ENCODE assay signal across 1 cellular context in the genomic region with DNA sequence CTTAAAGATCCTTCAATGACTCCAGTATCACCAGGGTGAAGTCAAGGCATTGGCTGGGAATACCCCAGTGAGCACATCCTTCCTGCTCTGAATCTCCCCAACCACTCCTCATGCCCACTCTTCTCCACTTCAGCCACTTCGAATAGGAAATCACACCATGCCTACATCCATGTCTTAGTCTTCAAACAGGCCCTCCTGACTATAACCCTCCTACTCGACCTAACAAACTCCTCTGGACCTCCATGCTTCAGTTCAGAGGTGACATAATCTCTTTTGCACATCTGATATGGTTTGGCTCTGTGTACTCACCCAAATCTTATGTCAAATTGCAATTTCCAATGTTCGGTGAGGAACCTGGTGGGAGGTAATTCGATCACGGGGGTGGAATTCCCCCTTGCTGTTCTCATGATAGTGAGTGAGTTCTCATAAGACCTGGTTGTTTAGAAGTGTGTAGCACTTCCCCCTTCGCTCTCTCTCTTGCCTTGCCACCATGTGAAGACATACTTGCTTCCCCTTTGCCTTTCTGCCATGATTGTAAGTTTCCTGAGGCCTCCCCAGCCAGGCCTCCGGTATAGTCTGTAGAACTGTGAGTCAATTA.
TF ChIP-seq lines count a peak whose summit lies in the region.

No MANE protein-coding gene starts in this region.

TF ChIP-seq in HepG2, 621 proteins besides CTCF, POLR2A, EP300 and RAD21 (continued from another document):
- TF ChIP-seq, protein P1, sequence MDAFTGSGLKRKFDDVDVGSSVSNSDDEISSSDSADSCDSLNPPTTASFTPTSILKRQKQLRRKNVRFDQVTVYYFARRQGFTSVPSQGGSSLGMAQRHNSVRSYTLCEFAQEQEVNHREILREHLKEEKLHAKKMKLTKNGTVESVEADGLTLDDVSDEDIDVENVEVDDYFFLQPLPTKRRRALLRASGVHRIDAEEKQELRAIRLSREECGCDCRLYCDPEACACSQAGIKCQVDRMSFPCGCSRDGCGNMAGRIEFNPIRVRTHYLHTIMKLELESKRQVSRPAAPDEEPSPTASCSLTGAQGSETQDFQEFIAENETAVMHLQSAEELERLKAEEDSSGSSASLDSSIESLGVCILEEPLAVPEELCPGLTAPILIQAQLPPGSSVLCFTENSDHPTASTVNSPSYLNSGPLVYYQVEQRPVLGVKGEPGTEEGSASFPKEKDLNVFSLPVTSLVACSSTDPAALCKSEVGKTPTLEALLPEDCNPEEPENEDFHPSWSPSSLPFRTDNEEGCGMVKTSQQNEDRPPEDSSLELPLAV (CRISPR knock-in tag; conservative IDR thresholded peaks at IDR 0.05; ENCODE audit: low read depth): no peak
- TF ChIP-seq HHEX (CRISPR knock-in tag; IDR thresholded peaks at IDR 0.05) (no peak), KMT2B (CRISPR knock-in tag; IDR thresholded peaks at IDR 0.05) (no peak), MAFG (CRISPR knock-in tag; IDR thresholded peaks at IDR 0.05) (no peak), ZNF747 (CRISPR knock-in tag; IDR thresholded peaks at IDR 0.05; ENCODE audit: borderline replicate concordance) (no peak), RORA (CRISPR knock-in tag; IDR thresholded peaks at IDR 0.05) (no peak), NCOA2 (CRISPR knock-in tag; IDR thresholded peaks at IDR 0.05) (no peak), SAFB2 (CRISPR knock-in tag; IDR thresholded peaks at IDR 0.05; ENCODE audit: borderline replicate concordance, low read depth) (no peak), FOXA1 (IDR thresholded peaks at IDR 0.05) (no peak), FOXA1 (CRISPR knock-in tag; IDR thresholded peaks at IDR 0.05) (no peak)
- TF ChIP-seq, protein P2, sequence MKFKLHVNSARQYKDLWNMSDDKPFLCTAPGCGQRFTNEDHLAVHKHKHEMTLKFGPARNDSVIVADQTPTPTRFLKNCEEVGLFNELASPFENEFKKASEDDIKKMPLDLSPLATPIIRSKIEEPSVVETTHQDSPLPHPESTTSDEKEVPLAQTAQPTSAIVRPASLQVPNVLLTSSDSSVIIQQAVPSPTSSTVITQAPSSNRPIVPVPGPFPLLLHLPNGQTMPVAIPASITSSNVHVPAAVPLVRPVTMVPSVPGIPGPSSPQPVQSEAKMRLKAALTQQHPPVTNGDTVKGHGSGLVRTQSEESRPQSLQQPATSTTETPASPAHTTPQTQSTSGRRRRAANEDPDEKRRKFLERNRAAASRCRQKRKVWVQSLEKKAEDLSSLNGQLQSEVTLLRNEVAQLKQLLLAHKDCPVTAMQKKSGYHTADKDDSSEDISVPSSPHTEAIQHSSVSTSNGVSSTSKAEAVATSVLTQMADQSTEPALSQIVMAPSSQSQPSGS (CRISPR knock-in tag; IDR thresholded peaks at IDR 0.05): no peak
- TF ChIP-seq, protein P3, sequence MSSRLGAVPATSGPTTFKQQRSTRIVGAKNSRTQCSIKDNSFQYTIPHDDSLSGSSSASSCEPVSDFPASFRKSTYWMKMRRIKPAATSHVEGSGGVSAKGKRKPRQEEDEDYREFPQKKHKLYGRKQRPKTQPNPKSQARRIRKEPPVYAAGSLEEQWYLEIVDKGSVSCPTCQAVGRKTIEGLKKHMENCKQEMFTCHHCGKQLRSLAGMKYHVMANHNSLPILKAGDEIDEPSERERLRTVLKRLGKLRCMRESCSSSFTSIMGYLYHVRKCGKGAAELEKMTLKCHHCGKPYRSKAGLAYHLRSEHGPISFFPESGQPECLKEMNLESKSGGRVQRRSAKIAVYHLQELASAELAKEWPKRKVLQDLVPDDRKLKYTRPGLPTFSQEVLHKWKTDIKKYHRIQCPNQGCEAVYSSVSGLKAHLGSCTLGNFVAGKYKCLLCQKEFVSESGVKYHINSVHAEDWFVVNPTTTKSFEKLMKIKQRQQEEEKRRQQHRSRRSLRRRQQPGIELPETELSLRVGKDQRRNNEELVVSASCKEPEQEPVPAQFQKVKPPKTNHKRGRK (CRISPR knock-in tag; IDR thresholded peaks at IDR 0.05): no peak
- TF ChIP-seq, protein P4, sequence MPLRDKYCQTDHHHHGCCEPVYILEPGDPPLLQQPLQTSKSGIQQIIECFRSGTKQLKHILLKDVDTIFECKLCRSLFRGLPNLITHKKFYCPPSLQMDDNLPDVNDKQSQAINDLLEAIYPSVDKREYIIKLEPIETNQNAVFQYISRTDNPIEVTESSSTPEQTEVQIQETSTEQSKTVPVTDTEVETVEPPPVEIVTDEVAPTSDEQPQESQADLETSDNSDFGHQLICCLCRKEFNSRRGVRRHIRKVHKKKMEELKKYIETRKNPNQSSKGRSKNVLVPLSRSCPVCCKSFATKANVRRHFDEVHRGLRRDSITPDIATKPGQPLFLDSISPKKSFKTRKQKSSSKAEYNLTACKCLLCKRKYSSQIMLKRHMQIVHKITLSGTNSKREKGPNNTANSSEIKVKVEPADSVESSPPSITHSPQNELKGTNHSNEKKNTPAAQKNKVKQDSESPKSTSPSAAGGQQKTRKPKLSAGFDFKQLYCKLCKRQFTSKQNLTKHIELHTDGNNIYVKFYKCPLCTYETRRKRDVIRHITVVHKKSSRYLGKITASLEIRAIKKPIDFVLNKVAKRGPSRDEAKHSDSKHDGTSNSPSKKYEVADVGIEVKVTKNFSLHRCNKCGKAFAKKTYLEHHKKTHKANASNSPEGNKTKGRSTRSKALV (CRISPR knock-in tag; IDR thresholded peaks at IDR 0.05): no peak
